In genomic region chr1:150976879-150977694, GRCh38 we compare ENCODE assay signal across 8 cellular contexts. TPM values are rescaled to one million over a fixed set of nuclear protein-coding genes. Genes with fewer than 3 reads are reported as not detected.
DNase-seq lines count a peak whose midpoint lies in the region; ATAC-seq and TF ChIP-seq lines count a peak whose summit lies in the region.

No MANE protein-coding gene starts in this region.

- peaks cover 12% of the 10 kb centered on the region; the same call in 1 of the 3 replicates for H3K36me3 Mint-ChIP-seq in GM23338 (ENCODE audit: low read depth)
- peaks cover 0 to 3% of the 10 kb centered on the region in 2 donors for H3K36me3 Mint-ChIP-seq in activated T-cell treated with anti-CD3 and anti-CD28 coated beads, Interleukin-2, amount 50 U/mL, for 72 hours (ENCODE audit: insufficient read depth in 2 of 2)

- H3K4me2 ChIP-seq in GM23338 = peak overlapping the region; percentile 94

- H3K36me3 ChIP-seq in GM23338 (ENCODE audit: insufficient read depth) (no peaks in the 10 kb centered on the region), suprapubic skin (no peaks in the 10 kb centered on the region)

- H3K27ac Mint-ChIP-seq in GM23338 = peak overlapping the region; percentile 66
- peak overlapping the region; percentile 93 for H3K27ac Mint-ChIP-seq in activated T-cell treated with anti-CD3 and anti-CD28 coated beads, Interleukin-2, amount 50 U/mL, for 72 hours

- CTCF ChIA-PET in HEK293T (lab: Yijun Ruan, JAX) = interaction anchor here (1.0 to 7.1 kb wide), 3 partner anchors 10 to 418 kb away, joined by 3 to 51 read pairs (median 3); partner anchors contain the start of gene MINDY1

- peak in 1 of 2 donors; percentile 7 for TF ChIP-seq POLR2A in suprapubic skin (IDR thresholded peaks at IDR 0.05)

- H3K9me3 ChIP-seq in suprapubic skin = no peaks in the 10 kb centered on the region

- H3K4me3 ChIP-seq in GM23338 (peak overlapping the region; percentile 46), foreskin fibroblast (ENCODE audit: low read depth in 1 of 2, low read length in 2 of 2) (no peak overlapping the region), suprapubic skin (peak overlapping the region; percentile 9)

- peaks cover 61% of the 10 kb centered on the region for H3K4me1 Mint-ChIP-seq in GM23338
- H3K4me1 Mint-ChIP-seq in activated T-cell treated with anti-CD3 and anti-CD28 coated beads, Interleukin-2, amount 50 U/mL, for 72 hours (ENCODE audit: low read depth) = peaks cover 62% of the 10 kb centered on the region

- ATAC-seq in GM23338 = peak; percentile 3; the same call in 2 of the 3 replicates
- peak; percentile 65 to 71 for ATAC-seq in activated T-cell treated with anti-CD3 and anti-CD28 coated beads, Interleukin-2, amount 50 U/mL, for 72 hours (replicated peaks in 1 of 2)

- H2AFZ ChIP-seq in GM23338 = 0 out of 2 replicates have a peak overlapping the region, but pooled peaks have one; percentile 72

- peaks cover 22% of the 10 kb centered on the region for H3K27me3 Mint-ChIP-seq in GM23338 (ENCODE audit: insufficient read depth, low read depth, poor library complexity)
- H3K27me3 Mint-ChIP-seq in activated T-cell treated with anti-CD3 and anti-CD28 coated beads, Interleukin-2, amount 50 U/mL, for 72 hours (ENCODE audit: low read depth) = no peaks in the 10 kb centered on the region

- H4K20me1 ChIP-seq in GM23338 (replicated peaks; ENCODE audit: insufficient read depth) = peaks cover 6% of the 10 kb centered on the region; the same call in 1 of the 2 replicates

- POLR2A ChIA-PET in HEK293T (lab: Yijun Ruan, JAX) = interaction anchor here (0.6 to 3.6 kb wide), 3 partner anchors 29 to 560 kb away, joined by 3 to 20 read pairs (median 7); partner anchors contain the start of gene MINDY1

- H3K4me3 Mint-ChIP-seq in GM23338 = peak overlapping the region; percentile 78; the same call in 2 of the 3 replicates
- H3K4me3 Mint-ChIP-seq in activated T-cell treated with anti-CD3 and anti-CD28 coated beads, Interleukin-2, amount 50 U/mL, for 72 hours = peak overlapping the region; percentile 70 to 91

- 36% methylated on average over 10 of the region's 11 CpGs for WGBS in suprapubic skin

- DNase-seq in GM23338 (ENCODE audit: low spot score) = peak; percentile 72
- peak; percentile 77 for DNase-seq in RKO (ENCODE audit: low spot score)
- DNase-seq in activated T-cell treated with anti-CD3 and anti-CD28 coated beads, Interleukin-2, amount 50 U/mL, for 72 hours = peak; percentile 87 to 88
- DNase-seq in foreskin fibroblast = peak; percentile 67 to 83
- DNase-seq in occipital lobe (lab: John Stamatoyannopoulos, UW) = peak; percentile 39
- peak in 1 of 2 donors; percentile 88 for DNase-seq in suprapubic skin (ENCODE audit: low spot score in 2 of 2)
- DNase-seq in HEK293T (ENCODE audit: extremely low spot score) = no peak
- DNase-seq in NCI-H82 treated with DMSO at 0.1 percent for 48 hours (lab: John Stamatoyannopoulos, UW; ENCODE audit: unreplicated experiment) = no peak

- TF ChIP-seq EP300 in suprapubic skin (IDR thresholded peaks at IDR 0.05) = no peak

- no peaks in the 10 kb centered on the region for H3K9me2 ChIP-seq in GM23338 (ENCODE audit: insufficient read depth)

- H3K27me3 ChIP-seq in GM23338 (ENCODE audit: insufficient read depth) (0 out of 2 replicates have a peak, but pooled peaks cover 3% of the 10 kb centered on the region), suprapubic skin (no peaks in the 10 kb centered on the region)

- H3K27ac ChIP-seq in GM23338 (ENCODE audit: low read depth) (peak overlapping the region; percentile 86), suprapubic skin (peak overlapping the region; percentile 45)

- H3K9me3 Mint-ChIP-seq in GM23338 = peaks cover 4% of the 10 kb centered on the region; the same call in 1 of the 3 replicates
- H3K9me3 Mint-ChIP-seq in activated T-cell treated with anti-CD3 and anti-CD28 coated beads, Interleukin-2, amount 50 U/mL, for 72 hours = no peaks in the 10 kb centered on the region

- no peak for TF ChIP-seq CTCF in GM23338 (conservative IDR thresholded peaks at IDR 0.05; ENCODE audit: low read depth in 2 of 2)
- no peak for TF ChIP-seq CTCF in foreskin fibroblast (IDR thresholded peaks at IDR 0.05; ENCODE audit: low read depth, low read length)
- no peak for TF ChIP-seq CTCF in suprapubic skin (IDR thresholded peaks at IDR 0.05)

- peaks cover 29% of the 10 kb centered on the region for H3K79me2 ChIP-seq in GM23338 (replicated peaks; ENCODE audit: insufficient read depth)

- H3F3A ChIP-seq in GM23338 (replicated peaks; ENCODE audit: low read depth) = peaks cover 16% of the 10 kb centered on the region

- peaks cover 59% of the 10 kb centered on the region for H3K4me1 ChIP-seq in GM23338 (ENCODE audit: insufficient read depth)
- H3K4me1 ChIP-seq in suprapubic skin = peaks cover 69% of the 10 kb centered on the region

TF ChIP-seq in GM23338, 12 proteins besides CTCF, POLR2A, EP300 and RAD21 (continues in another document):
- TF ChIP-seq STAT1 (IDR thresholded peaks at IDR 0.05; ENCODE audit: unreplicated experiment) (no peak), POLR2AphosphoS5 (IDR thresholded peaks at IDR 0.05; ENCODE audit: low read depth) (peak; percentile 40; the same call in 1 of the 2 replicates)

TF ChIP-seq in HEK293T, 16 proteins besides CTCF, POLR2A, EP300 and RAD21:
- TF ChIP-seq TARDBP (IDR thresholded peaks at IDR 0.05) (no peak), PKNOX1 (IDR thresholded peaks at IDR 0.05) (no peak), FOXM1 (IDR thresholded peaks at IDR 0.05; ENCODE audit: borderline replicate concordance) (no peak), FOXK2 (IDR thresholded peaks at IDR 0.05) (no peak)

RNA-seq across cellular contexts. Expression of gene CERS2, which starts 2.5 kb away (rescaled TPM):
- 120 and 122 TPM in 2 replicates for total RNA-seq in GM23338 (2014; rRNA removed; shearing (Covaris generic))
- polyA plus RNA-seq in GM23338 (2016; fragmentation: Nextera tagmentation; extraction: Ambion mirVana) = 75.1 and 83.3 TPM in 2 replicates
- total RNA-seq in activated T-cell treated with anti-CD3 and anti-CD28 coated beads, Interleukin-2, amount 50 U/mL, for 72 hours = 100 to 1,000 TPM; 184 to 185 TPM
- total RNA-seq in occipital lobe (35.6 TPM), suprapubic skin (10 to 100 TPM; 46.5 to 57.9 (median 51.4) TPM)

RNA-seq across cellular contexts. Expression of gene ANXA9, which starts 5.0 kb away (rescaled TPM):
- total RNA-seq in GM23338 (2014; rRNA removed; shearing (Covaris generic)) = 1.7 and 2.2 TPM in 2 replicates
- 1.0 and 1.4 TPM in 2 replicates for polyA plus RNA-seq in GM23338 (2016; fragmentation: Nextera tagmentation; extraction: Ambion mirVana)
- under 1 TPM in 1 of 2 donors, not detected in 1; 0.21 TPM for total RNA-seq in activated T-cell treated with anti-CD3 and anti-CD28 coated beads, Interleukin-2, amount 50 U/mL, for 72 hours
- total RNA-seq in occipital lobe (not detected), suprapubic skin (10 to 100 TPM; 17.6 to 67.5 (median 45.8) TPM)

RNA-seq across cellular contexts. Expression of gene MINDY1, which starts 29.6 kb away (rescaled TPM):
- 9.7 and 10.3 TPM in 2 replicates for total RNA-seq in GM23338 (2014; rRNA removed; shearing (Covaris generic))
- polyA plus RNA-seq in GM23338 (2016; fragmentation: Nextera tagmentation; extraction: Ambion mirVana) = 4.2 and 4.5 TPM in 2 replicates
- 10 to 100 TPM; 10.9 to 11.9 TPM for total RNA-seq in activated T-cell treated with anti-CD3 and anti-CD28 coated beads, Interleukin-2, amount 50 U/mL, for 72 hours
- 10.5 TPM for total RNA-seq in occipital lobe
- 10 to 100 TPM; 31.7 to 59.1 (median 35.8) TPM for total RNA-seq in suprapubic skin

RNA-seq across cellular contexts. Expression of gene PRUNE1, which starts 31.2 kb away (rescaled TPM):
- 23.7 and 33.2 TPM in 2 replicates for total RNA-seq in GM23338 (2014; rRNA removed; shearing (Covaris generic))
- 14.7 and 16.7 TPM in 2 replicates for polyA plus RNA-seq in GM23338 (2016; fragmentation: Nextera tagmentation; extraction: Ambion mirVana)
- 10 to 100 TPM; 18.1 to 20.1 TPM for total RNA-seq in activated T-cell treated with anti-CD3 and anti-CD28 coated beads, Interleukin-2, amount 50 U/mL, for 72 hours
- total RNA-seq in occipital lobe = 25.3 TPM
- 10 to 100 TPM; 16.5 to 24.2 (median 20.4) TPM for total RNA-seq in suprapubic skin

RNA-seq across cellular contexts. Expression of gene SETDB1, which starts 50.9 kb away (rescaled TPM):
- total RNA-seq in GM23338 (2014; rRNA removed; shearing (Covaris generic)) = 33.0 and 47.4 TPM in 2 replicates
- 15.1 and 16.9 TPM in 2 replicates for polyA plus RNA-seq in GM23338 (2016; fragmentation: Nextera tagmentation; extraction: Ambion mirVana)
- total RNA-seq in activated T-cell treated with anti-CD3 and anti-CD28 coated beads, Interleukin-2, amount 50 U/mL, for 72 hours = 10 to 100 TPM; 60.4 to 70.1 TPM
- total RNA-seq in occipital lobe (51.5 TPM), suprapubic skin (10 to 100 TPM; 25.0 to 61.9 (median 38.5) TPM)

Comparison
In these comparisons a context has a peak if more than half of its experiments do, and no peak if none do; other contexts are left out.
1. DNase-seq: peak in GM23338 (single experiment), RKO (single experiment), activated T-cell treated with anti-CD3 and anti-CD28 coated beads, Interleukin-2, amount 50 U/mL, for 72 hours (2 of 2), foreskin fibroblast (2 of 2) and occipital lobe (single experiment); none in HEK293T (single experiment) and NCI-H82 treated with DMSO at 0.1 percent for 48 hours (single experiment).
2. H3K4me3 ChIP-seq: peak in GM23338 (single experiment) and suprapubic skin (single experiment); none in foreskin fibroblast (0 of 2).